8 cellular contexts compared by ENCODE assay signal in the genomic region with DNA sequence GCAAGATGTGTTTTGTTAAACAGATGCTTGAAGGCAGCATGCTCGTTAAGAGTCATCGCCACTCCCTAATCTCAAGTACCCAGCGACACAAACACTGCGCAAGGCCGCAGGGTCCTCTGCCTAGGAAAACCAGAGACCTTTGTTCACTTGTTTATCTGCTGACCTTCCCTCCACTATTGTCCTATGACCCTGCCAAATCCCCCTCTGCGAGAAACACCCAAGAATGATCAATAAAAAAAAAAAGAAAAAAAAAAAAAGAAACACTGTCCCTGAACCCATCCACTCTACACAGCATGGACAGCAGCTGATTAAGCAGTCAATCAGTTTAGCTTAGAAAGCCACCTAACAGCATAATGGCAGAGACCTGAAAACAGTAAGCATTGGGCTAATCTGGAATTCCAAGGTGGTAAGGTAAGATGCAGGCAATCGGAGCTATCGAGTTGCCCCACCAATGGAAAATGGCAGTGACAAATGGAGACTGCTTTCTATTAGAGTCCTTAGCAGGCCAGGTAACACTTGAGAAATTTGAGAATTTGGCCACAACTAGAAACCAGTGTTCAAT.
DNase-seq lines count a peak whose midpoint lies in the region; ATAC-seq, FAIRE-seq and TF ChIP-seq lines count a peak whose summit lies in the region.
"Not testable (repeated sequence)": the region's sequence is repeated elsewhere in the genome, so short reads cannot be mapped to it uniquely, and the experiment has no call there.

No MANE protein-coding gene starts in this region.

- H3K9me3 Mint-ChIP-seq in activated T-cell treated with anti-CD3 and anti-CD28 coated beads, Interleukin-2, amount 50 U/mL, for 24 hours; natural killer cell; stimulated activated effector memory CD8-positive, alpha-beta T cell treated with anti-CD3 and anti-CD28 coated beads, Interleukin-12 subunit alpha, Interleukin-12 subunit beta, amount 100 ng/mL, for 72 hours: not testable (repeated sequence)

- not testable (repeated sequence) for H3K4me3 Mint-ChIP-seq in activated T-cell treated with anti-CD3 and anti-CD28 coated beads, Interleukin-2, amount 50 U/mL, for 24 hours; natural killer cell
- H3K4me3 Mint-ChIP-seq in stimulated activated effector memory CD8-positive, alpha-beta T cell treated with anti-CD3 and anti-CD28 coated beads, Interleukin-12 subunit alpha, Interleukin-12 subunit beta, amount 100 ng/mL, for 72 hours: peak overlapping the region; percentile 49

- ATAC-seq in foreskin keratinocyte: peak; percentile 3
- not testable (repeated sequence) for ATAC-seq in natural killer cell; stimulated activated effector memory CD8-positive, alpha-beta T cell treated with anti-CD3 and anti-CD28 coated beads, Interleukin-12 subunit alpha, Interleukin-12 subunit beta, amount 100 ng/mL, for 72 hours

- H3K9me3 ChIP-seq in HUES48 (ENCODE audit: control insufficient read depth, insufficient read depth, low read length): not testable (repeated sequence)

- TF ChIP-seq CTCF in brain microvascular endothelial cell (IDR thresholded peaks at IDR 0.05; ENCODE audit: low read depth, low read length, missing control alignments); foreskin keratinocyte (conservative IDR thresholded peaks at IDR 0.05); natural killer cell (IDR thresholded peaks at IDR 0.05): not testable (repeated sequence)

- intact Hi-C loops in natural killer cell (cut with micrococcal nuclease): not testable (repeated sequence)

- H3K4me1 ChIP-seq in ACC112 (ENCODE audit: control insufficient read depth, insufficient read depth, low read length, unreplicated experiment): peaks cover 42% of the 10 kb centered on the region
- 0 out of 2 replicates have a peak, but pooled peaks cover 14% of the 10 kb centered on the region for H3K4me1 ChIP-seq in HUES48 (ENCODE audit: control insufficient read depth, insufficient read depth, low read length)
- H3K4me1 ChIP-seq in foreskin keratinocyte: peaks cover 17% of the 10 kb centered on the region

- peak overlapping the region; percentile 85 for H3K27ac Mint-ChIP-seq in activated T-cell treated with anti-CD3 and anti-CD28 coated beads, Interleukin-2, amount 50 U/mL, for 24 hours
- H3K27ac Mint-ChIP-seq in natural killer cell: peak overlapping the region; percentile 97
- H3K27ac Mint-ChIP-seq in stimulated activated effector memory CD8-positive, alpha-beta T cell treated with anti-CD3 and anti-CD28 coated beads, Interleukin-12 subunit alpha, Interleukin-12 subunit beta, amount 100 ng/mL, for 72 hours: peak overlapping the region; percentile 52

- H2AFZ ChIP-seq in ACC112 (ENCODE audit: low read length, unreplicated experiment): not testable (repeated sequence)

- H3K36me3 Mint-ChIP-seq in activated T-cell treated with anti-CD3 and anti-CD28 coated beads, Interleukin-2, amount 50 U/mL, for 24 hours (ENCODE audit: low read depth): peaks cover 30% of the 10 kb centered on the region
- not testable (repeated sequence) for H3K36me3 Mint-ChIP-seq in natural killer cell
- peaks cover 15% of the 10 kb centered on the region for H3K36me3 Mint-ChIP-seq in stimulated activated effector memory CD8-positive, alpha-beta T cell treated with anti-CD3 and anti-CD28 coated beads, Interleukin-12 subunit alpha, Interleukin-12 subunit beta, amount 100 ng/mL, for 72 hours

- in situ Hi-C loops in brain microvascular endothelial cell (cut with HindIII; ENCODE audit: low pct_ligation_motif_present, low sequenced_read_pairs): not testable (repeated sequence)

- peaks cover 74% of the 10 kb centered on the region for H3K4me1 Mint-ChIP-seq in activated T-cell treated with anti-CD3 and anti-CD28 coated beads, Interleukin-2, amount 50 U/mL, for 24 hours (ENCODE audit: low read depth)
- H3K4me1 Mint-ChIP-seq in natural killer cell: peaks cover 75 to 79% of the 10 kb centered on the region in 2 donors
- H3K4me1 Mint-ChIP-seq in stimulated activated effector memory CD8-positive, alpha-beta T cell treated with anti-CD3 and anti-CD28 coated beads, Interleukin-12 subunit alpha, Interleukin-12 subunit beta, amount 100 ng/mL, for 72 hours: peaks cover 77% of the 10 kb centered on the region

- peak overlapping the region; percentile 5; the same call in 1 of the 2 replicates for H3K4me3 ChIP-seq in ACC112 (ENCODE audit: low read depth, low read length)
- H3K4me3 ChIP-seq in HUES48 (ENCODE audit: low read depth, low read length); brain microvascular endothelial cell (ENCODE audit: low read depth, low read length): not testable (repeated sequence)

- H3K27ac ChIP-seq in ACC112 (ENCODE audit: low read depth, low read length) (peak overlapping the region; percentile 67), HUES48 (ENCODE audit: low read depth, low read length) (peak overlapping the region; percentile 50), brain microvascular endothelial cell (peak overlapping the region; percentile 34)
- H3K27ac ChIP-seq in foreskin keratinocyte: not testable (repeated sequence)

- not testable (repeated sequence) for H3K79me2 ChIP-seq in ACC112 (ENCODE audit: control insufficient read depth, insufficient read depth, low read length, unreplicated experiment)

- not testable (repeated sequence) for H3K27me3 ChIP-seq in ACC112 (ENCODE audit: insufficient read depth, low read length); HUES48 (ENCODE audit: control insufficient read depth, insufficient read depth, low read length); brain microvascular endothelial cell (replicated peaks); foreskin keratinocyte

- FAIRE-seq in RCC 7860 (lab: Jason Lieb, UNC): not testable (repeated sequence)

- not testable (repeated sequence) for H3K36me3 ChIP-seq in ACC112 (ENCODE audit: insufficient read depth, low read length); brain microvascular endothelial cell (replicated peaks)
- H3K36me3 ChIP-seq in HUES48 (ENCODE audit: control insufficient read depth, insufficient read depth, low read length): peaks cover 13% of the 10 kb centered on the region

- DNase-seq in RCC 7860 (ENCODE audit: low spot score): peak; percentile 56
- not testable (repeated sequence) for DNase-seq in activated T-cell treated with anti-CD3 and anti-CD28 coated beads, Interleukin-2, amount 50 U/mL, for 24 hours; brain microvascular endothelial cell; foreskin keratinocyte; natural killer cell; stimulated activated effector memory CD8-positive, alpha-beta T cell treated with anti-CD3 and anti-CD28 coated beads, Interleukin-12 subunit alpha, Interleukin-12 subunit beta, amount 100 ng/mL, for 72 hours (ENCODE audit: low spot score in 2 of 2)

- not testable (repeated sequence) for H3K27me3 Mint-ChIP-seq in activated T-cell treated with anti-CD3 and anti-CD28 coated beads, Interleukin-2, amount 50 U/mL, for 24 hours; natural killer cell (ENCODE audit: low read depth in 2 of 2)

- not testable (repeated sequence) for H3K9ac ChIP-seq in HUES48 (ENCODE audit: low read depth, low read length)
